In genomic region chr18:32930695-32931301, GRCh38 we compare ENCODE assay signal across 10 cellular contexts.
DNase-seq lines count a peak whose midpoint lies in the region; TF ChIP-seq lines count a peak whose summit lies in the region.
"Had no signal": no experiment of that assay in that cellular context is flagged by ENCODE, and none has a peak within 500 bp of the region (broad histone marks: within the 10 kb centered on the region; RNA-seq: fewer than 3 reads in every experiment).

No MANE protein-coding gene starts in this region.

- H3K4ac ChIP-seq in H9 (ENCODE audit: low read depth, low read length) = no peak overlapping the region

- intact Hi-C loops in stomach (cut with DNase I; ENCODE audit: low total_unique reads) = no loop called here

- TF ChIP-seq CTCF in H9 (conservative IDR thresholded peaks at IDR 0.05) = peak; percentile 81
- TF ChIP-seq CTCF in glutamatergic neuron (IDR thresholded peaks at IDR 0.05; ENCODE audit: partially characterized antibody, unreplicated experiment) = peak; percentile 82
- peak in 2 of 7 experiments; percentile 24 to 54 for TF ChIP-seq CTCF in stomach (IDR thresholded peaks at IDR 0.05)

- no peaks in the 10 kb centered on the region for H3K36me3 ChIP-seq in stomach
- H3K36me3 ChIP-seq: BLaER1 had no signal

- H4K20me1 ChIP-seq in H9 (ENCODE audit: control insufficient read depth, insufficient read depth, insufficient read length) = no peaks in the 10 kb centered on the region
- H4K20me1 ChIP-seq: BLaER1 had no signal

- H3K9me3 Mint-ChIP-seq in H9 (peaks cover 14 to 23% of the 10 kb centered on the region in 2 experiments), glutamatergic neuron (ENCODE audit: unreplicated experiment) (no peaks in the 10 kb centered on the region)
- H3K9me3 Mint-ChIP-seq: activated naive CD8-positive, alpha-beta T cell treated with anti-CD3 and anti-CD28 coated beads, Interleukin-2, amount 10 ng/mL, durations not matched to agents 7 days and 5 days had no signal

- no peak overlapping the region for H4K91ac ChIP-seq in H9 (ENCODE audit: insufficient read length, low read depth, low read length)

- WGBS in H9 (ENCODE audit: extremely low coverage, insufficient read length, low lambda C conversion rate) = no CpG with 5 or more reads among the region's 6 CpGs
- WGBS in stomach, 5 donors = 24 to 34% (median 29%) methylated on average over 6 of the region's 6 CpGs

- no peak overlapping the region for H3K23ac ChIP-seq in H9 (ENCODE audit: insufficient read length, low read depth, low read length)

- no peak overlapping the region for H3K4me3 Mint-ChIP-seq in H9
- H3K4me3 Mint-ChIP-seq in glutamatergic neuron (ENCODE audit: unreplicated experiment) = no peak overlapping the region
- H3K4me3 Mint-ChIP-seq: activated naive CD8-positive, alpha-beta T cell treated with anti-CD3 and anti-CD28 coated beads, Interleukin-2, amount 10 ng/mL, durations not matched to agents 7 days and 5 days had no signal

- H3K4me1 Mint-ChIP-seq in H9 (peaks cover 0 to 15% of the 10 kb centered on the region in 2 experiments; a peak in 2 of 4 replicates), glutamatergic neuron (ENCODE audit: low read depth, unreplicated experiment) (no peaks in the 10 kb centered on the region)
- H3K4me1 Mint-ChIP-seq: activated naive CD8-positive, alpha-beta T cell treated with anti-CD3 and anti-CD28 coated beads, Interleukin-2, amount 10 ng/mL, durations not matched to agents 7 days and 5 days had no signal

- no peak for TF ChIP-seq EP300 in stomach (IDR thresholded peaks at IDR 0.05)

- H3K27ac ChIP-seq in H9 (ENCODE audit: insufficient read length, low read depth, low read length) = no peak overlapping the region
- no peak overlapping the region for H3K27ac ChIP-seq in stomach
- H3K27ac ChIP-seq: BLaER1 had no signal

- no peaks in the 10 kb centered on the region for H3K4me1 ChIP-seq in H9 (ENCODE audit: insufficient read depth, low read length)
- no peaks in the 10 kb centered on the region for H3K4me1 ChIP-seq in stomach
- H3K4me1 ChIP-seq: BLaER1 had no signal

- H3K27ac Mint-ChIP-seq in H9 (peak overlapping the region in 1 of 3 experiments; percentile 26; a peak in 1 of 7 replicates), glutamatergic neuron (ENCODE audit: unreplicated experiment) (no peak overlapping the region)
- H3K27ac Mint-ChIP-seq: activated naive CD8-positive, alpha-beta T cell treated with anti-CD3 and anti-CD28 coated beads, Interleukin-2, amount 10 ng/mL, durations not matched to agents 7 days and 5 days had no signal

- H3K18ac ChIP-seq in H9 (ENCODE audit: insufficient read length, low read depth, low read length) = no peak overlapping the region

- H3K9me3 ChIP-seq in H9 (ENCODE audit: control insufficient read depth, low read depth, low read length) = no peaks in the 10 kb centered on the region
- no peaks in the 10 kb centered on the region for H3K9me3 ChIP-seq in stomach
- H3K9me3 ChIP-seq: BLaER1 had no signal

- no peaks in the 10 kb centered on the region for H3K23me2 ChIP-seq in H9 (ENCODE audit: insufficient read length, low read depth, low read length, poor library complexity, severe bottlenecking)

- no peak overlapping the region for H3K9ac ChIP-seq in H9 (ENCODE audit: extremely low read depth, insufficient read length, low read length)
- H3K9ac ChIP-seq: BLaER1 had no signal

- H3K14ac ChIP-seq in H9 (ENCODE audit: insufficient read depth, low read length) = no peak overlapping the region

- no peak overlapping the region for H3T11ph ChIP-seq in H9 (ENCODE audit: low read length)

- no peak overlapping the region for H2BK20ac ChIP-seq in H9 (ENCODE audit: low read depth, low read length, poor library complexity, severe bottlenecking)

- H2AK5ac ChIP-seq in H9 (ENCODE audit: insufficient read length, low read length) = no peak overlapping the region

- H2BK15ac ChIP-seq in H9 (ENCODE audit: low read depth, low read length) = no peak overlapping the region

- H2BK120ac ChIP-seq in H9 (ENCODE audit: low read depth, low read length, poor library complexity, severe bottlenecking) = no peak overlapping the region

- no peak overlapping the region for H2BK5ac ChIP-seq in H9 (ENCODE audit: insufficient read length, low read length)

- H3K56ac ChIP-seq in H9 (ENCODE audit: insufficient read length, low read depth, low read length) = no peak overlapping the region

- DNase-seq in NCI-H1436 treated with DMSO at 0.1 percent for 48 hours (lab: John Stamatoyannopoulos, UW) (peak; percentile 8), NCI-H1436 (lab: John Stamatoyannopoulos, UW) (no peak), H9 (no peak), Kasumi-1 (lab: John Stamatoyannopoulos, UW) (peak; percentile 74 to 85), SHP77 (lab: John Stamatoyannopoulos, UW) (peak; percentile 46 to 60), glutamatergic neuron (no peak), stomach (no peak), ecto neural progenitor cell (ENCODE audit: low spot score) (no peak)
- DNase-seq: activated naive CD8-positive, alpha-beta T cell treated with anti-CD3 and anti-CD28 coated beads, Interleukin-2, amount 10 ng/mL, durations not matched to agents 7 days and 5 days had no signal

- no peak overlapping the region for H3K4me3 ChIP-seq in stomach
- H3K4me3 ChIP-seq: BLaER1 had no signal

- no peak overlapping the region for H2BK12ac ChIP-seq in H9 (ENCODE audit: insufficient read length, low read depth, low read length)

- no peak for TF ChIP-seq POLR2A in stomach (IDR thresholded peaks at IDR 0.05)

- no peak overlapping the region for H3K4me2 ChIP-seq in H9 (ENCODE audit: insufficient read depth, insufficient read length, low read length)
- H3K4me2 ChIP-seq: BLaER1 had no signal

- H3K27me3 ChIP-seq in H9 (ENCODE audit: insufficient read depth, low read length) (no peaks in the 10 kb centered on the region), stomach (no peaks in the 10 kb centered on the region)
- H3K27me3 ChIP-seq: BLaER1 had no signal

- no peak overlapping the region for H4K5ac ChIP-seq in H9 (ENCODE audit: insufficient read length, low read depth, low read length)

- no peaks in the 10 kb centered on the region for H3K79me2 ChIP-seq in H9 (ENCODE audit: insufficient read depth, low read length)

- H3K27me3 Mint-ChIP-seq in H9 (ENCODE audit: low read depth) (no peaks in the 10 kb centered on the region), glutamatergic neuron (ENCODE audit: unreplicated experiment) (no peaks in the 10 kb centered on the region)
- H3K27me3 Mint-ChIP-seq: activated naive CD8-positive, alpha-beta T cell treated with anti-CD3 and anti-CD28 coated beads, Interleukin-2, amount 10 ng/mL, durations not matched to agents 7 days and 5 days had no signal

- H3K36me3 Mint-ChIP-seq in H9 (ENCODE audit: insufficient read depth in 1 of 3, low read depth in 3 of 3) = peaks cover 2 to 26% (median 10%) of the 10 kb centered on the region in 3 experiments; a peak in 6 of 7 replicates
- H3K36me3 Mint-ChIP-seq in glutamatergic neuron (ENCODE audit: unreplicated experiment) = no peaks in the 10 kb centered on the region
- H3K36me3 Mint-ChIP-seq: activated naive CD8-positive, alpha-beta T cell treated with anti-CD3 and anti-CD28 coated beads, Interleukin-2, amount 10 ng/mL, durations not matched to agents 7 days and 5 days had no signal

- no peaks in the 10 kb centered on the region for H3K79me1 ChIP-seq in H9 (ENCODE audit: insufficient read depth, low read depth, low read length, poor library complexity, severe bottlenecking)

- no peak overlapping the region for H4K8ac ChIP-seq in H9 (replicated peaks; ENCODE audit: insufficient read length, low read depth, low read length)

- no peak overlapping the region for H2AFZ ChIP-seq in H9 (ENCODE audit: low read length)

Comparison
In these comparisons a context has a peak if more than half of its experiments do, and no peak if none do; other contexts are left out.
1. DNase-seq: peak in NCI-H1436 treated with DMSO at 0.1 percent for 48 hours (single experiment), Kasumi-1 (2 of 2) and SHP77 (2 of 2); none in NCI-H1436 (single experiment), H9 (single experiment), glutamatergic neuron (single experiment), stomach (single experiment) and ecto neural progenitor cell (single experiment).